15 cellular contexts compared by ENCODE assay signal in genomic region chr1:205538211-205538840, GRCh38. TPM values are rescaled to one million over a fixed set of nuclear protein-coding genes. Genes with fewer than 3 reads are reported as not detected.
DNase-seq lines count a peak whose midpoint lies in the region; ATAC-seq and TF ChIP-seq lines count a peak whose summit lies in the region.
"Had no signal": no experiment of that assay in that cellular context is flagged by ENCODE, and none has a peak within 500 bp of the region (broad histone marks: within the 10 kb centered on the region; RNA-seq: fewer than 3 reads in every experiment).

No MANE protein-coding gene starts in this region.

- H3K9ac ChIP-seq in smooth muscle cell (ENCODE audit: low read depth) = no peak overlapping the region
- H3K9ac ChIP-seq: BLaER1 treated with 17β-estradiol and CSF1 and Interleukin-3, amounts not matched to agents 10 nM and 100 nM had no signal

- intact Hi-C loops in left ventricle myocardium inferior (cut with micrococcal nuclease) = no loop called here
- intact Hi-C loops in sigmoid colon (cut with DNase I) = no loop called here

- H3K4me1 ChIP-seq in HEK293 (ENCODE audit: control insufficient read depth, insufficient read depth, low read length) (no peaks in the 10 kb centered on the region), Peyer's patch (no peaks in the 10 kb centered on the region), left ventricle myocardium inferior (peaks cover 35% of the 10 kb centered on the region), sigmoid colon (peaks cover 0 to 5% (median 4%) of the 10 kb centered on the region in 4 donors), smooth muscle cell (ENCODE audit: low read depth) (peaks cover 4% of the 10 kb centered on the region)
- H3K4me1 ChIP-seq: prostate gland had no signal

- no peak for TF ChIP-seq EP300 in sigmoid colon (IDR thresholded peaks at IDR 0.05)

- H3K4me3 ChIP-seq in HEK293 (ENCODE audit: low read depth, low read length) = no peak overlapping the region
- no peak overlapping the region for H3K4me3 ChIP-seq in Peyer's patch
- no peak overlapping the region for H3K4me3 ChIP-seq in left ventricle myocardium inferior
- H3K4me3 ChIP-seq in sigmoid colon = no peak overlapping the region
- no peak overlapping the region for H3K4me3 ChIP-seq in smooth muscle cell
- H3K4me3 ChIP-seq: BLaER1 treated with 17β-estradiol and CSF1 and Interleukin-3, amounts not matched to agents 10 nM and 100 nM; esophagus squamous epithelium; hepatocyte; prostate gland had no signal

- H3K27ac Mint-ChIP-seq in T-helper 17 cell = no peak overlapping the region

- DNase-seq in Peyer's patch (peak in 2 of 3 donors; percentile 19 to 25), left ventricle myocardium inferior (no peak), sigmoid colon (peak; percentile 24), T-helper 17 cell (no peak), smooth muscle cell (lab: John Stamatoyannopoulos, UW; ENCODE audit: unreplicated experiment) (no peak), NOMO-1 treated with dmso at 0.1 percent for 144 hours (lab: John Stamatoyannopoulos, UW; ENCODE audit: unreplicated experiment) (no peak)
- DNase-seq: aorta, DMS79, esophagus squamous epithelium had no signal

- POLR2A ChIA-PET in HEK293 (lab: Yijun Ruan, JAX) = interaction anchor here (0.7 to 1.3 kb wide), 2 partner anchors 16 to 94 kb away, joined by 8 to 11 read pairs; partner anchors contain the start of gene ELK4

- H3K9me3 ChIP-seq in HEK293 (ENCODE audit: control insufficient read depth, insufficient read depth, low read depth, low read length) (no peaks in the 10 kb centered on the region), Peyer's patch (no peaks in the 10 kb centered on the region), left ventricle myocardium inferior (replicated peaks) (no peaks in the 10 kb centered on the region), sigmoid colon (no peaks in the 10 kb centered on the region), T-helper 17 cell (ENCODE audit: control insufficient read depth, low read length, poor library complexity, severe bottlenecking) (no peaks in the 10 kb centered on the region), smooth muscle cell (replicated peaks; ENCODE audit: low read depth) (no peaks in the 10 kb centered on the region)
- H3K9me3 ChIP-seq: esophagus squamous epithelium, prostate gland had no signal

- ATAC-seq in T-helper 17 cell = no peak
- no peak for ATAC-seq in GM21360 (IDR thresholded peaks at IDR 0.05; ENCODE audit: unreplicated experiment)

- no peak overlapping the region for H2AFZ ChIP-seq in smooth muscle cell (ENCODE audit: low read depth)
- H2AFZ ChIP-seq: hepatocyte had no signal

- no peaks in the 10 kb centered on the region for H4K20me1 ChIP-seq in smooth muscle cell (ENCODE audit: low read depth)
- H4K20me1 ChIP-seq: BLaER1 treated with 17β-estradiol and CSF1 and Interleukin-3, amounts not matched to agents 10 nM and 100 nM had no signal

- H3K36me3 ChIP-seq in HEK293 (ENCODE audit: control insufficient read depth in 2 of 2, insufficient read depth in 1 of 2, low read length in 2 of 2) = no peaks in the 10 kb centered on the region
- no peaks in the 10 kb centered on the region for H3K36me3 ChIP-seq in Peyer's patch
- H3K36me3 ChIP-seq in left ventricle myocardium inferior = no peaks in the 10 kb centered on the region
- no peaks in the 10 kb centered on the region for H3K36me3 ChIP-seq in sigmoid colon
- no peaks in the 10 kb centered on the region for H3K36me3 ChIP-seq in smooth muscle cell (ENCODE audit: low read depth)
- H3K36me3 ChIP-seq: BLaER1 treated with 17β-estradiol and CSF1 and Interleukin-3, amounts not matched to agents 10 nM and 100 nM; esophagus squamous epithelium; prostate gland had no signal

- no peaks in the 10 kb centered on the region for H3K79me2 ChIP-seq in smooth muscle cell (ENCODE audit: low read depth)
- H3K79me2 ChIP-seq: hepatocyte had no signal

- TF ChIP-seq CTCF in HEK293 (tag by site-specific recombination; IDR thresholded peaks at IDR 0.05) (no peak), Peyer's patch (IDR thresholded peaks at IDR 0.05) (no peak), left ventricle myocardium inferior (IDR thresholded peaks at IDR 0.05; ENCODE audit: borderline replicate concordance) (no peak), sigmoid colon (IDR thresholded peaks at IDR 0.05) (no peak), smooth muscle cell (IDR thresholded peaks at IDR 0.05; ENCODE audit: borderline replicate concordance, insufficient read depth, poor library complexity, severe bottlenecking) (no peak)

- TF ChIP-seq POLR2A in Peyer's patch (IDR thresholded peaks at IDR 0.05) (no peak), sigmoid colon (IDR thresholded peaks at IDR 0.05) (no peak)

- no peaks in the 10 kb centered on the region for H3F3A ChIP-seq in smooth muscle cell (ENCODE audit: low read depth)

- peaks cover 7% of the 10 kb centered on the region for H3K36me3 Mint-ChIP-seq in T-helper 17 cell (ENCODE audit: low read depth)

- no peaks in the 10 kb centered on the region for H3K27me3 ChIP-seq in Peyer's patch
- H3K27me3 ChIP-seq in left ventricle myocardium inferior (ENCODE audit: low read depth) = peaks cover 6% of the 10 kb centered on the region
- no peaks in the 10 kb centered on the region for H3K27me3 ChIP-seq in sigmoid colon
- H3K27me3 ChIP-seq in smooth muscle cell (ENCODE audit: low read depth) = no peaks in the 10 kb centered on the region

- H3K4me3 Mint-ChIP-seq in T-helper 17 cell = no peak overlapping the region

- H3K27ac ChIP-seq in HEK293 (ENCODE audit: extremely low read depth, low read depth, low read length) (no peak overlapping the region), Peyer's patch (no peak overlapping the region), left ventricle myocardium inferior (replicated peaks) (peak overlapping the region; percentile 43), sigmoid colon (no peak overlapping the region), smooth muscle cell (ENCODE audit: low read depth) (no peak overlapping the region)
- H3K27ac ChIP-seq: BLaER1 treated with 17β-estradiol and CSF1 and Interleukin-3, amounts not matched to agents 10 nM and 100 nM; esophagus squamous epithelium; hepatocyte; prostate gland; VCaP had no signal

- no peak overlapping the region for H3K4me2 ChIP-seq in smooth muscle cell
- H3K4me2 ChIP-seq: hepatocyte had no signal

- CTCF ChIA-PET in HEK293 (lab: Yijun Ruan, JAX) = interaction anchor here (0.7 to 3.4 kb wide), 3 partner anchors 10 to 1491 kb away, joined by 3 to 21 read pairs (median 6); no protein-coding TSS in a partner anchor

- H3K4me1 Mint-ChIP-seq in T-helper 17 cell = peaks cover 8% of the 10 kb centered on the region

- peaks cover 53% of the 10 kb centered on the region for H3K27me3 Mint-ChIP-seq in T-helper 17 cell

- 71 to 72% methylated on average over 5 of the region's 5 CpGs for WGBS in sigmoid colon, 2 donors
- 60% methylated on average over 5 of the region's 5 CpGs for WGBS in smooth muscle cell (ENCODE audit: low lambda C conversion rate)

TF ChIP-seq in HEK293, 187 proteins besides CTCF, POLR2A, EP300 and RAD21:
- TF ChIP-seq ZNF341 (tag by site-specific recombination; IDR thresholded peaks at IDR 0.05; ENCODE audit: low read depth) (peak; percentile 28; the same call in 1 of the 2 replicates), PRDM6 (tag by site-specific recombination; IDR thresholded peaks at IDR 0.05) (peak; percentile 59; the same call in 1 of the 2 replicates), KLF1 (tag by site-specific recombination; IDR thresholded peaks at IDR 0.05) (no peak)

RNA-seq across cellular contexts. Expression of gene CDK18, which starts 33.9 kb away (rescaled TPM):
- total RNA-seq in Peyer's patch (100 to 1,000 TPM in 1 of 4 donors, 10 to 100 TPM in 3; 47.0 to 126 (median 80.7) TPM), left ventricle myocardium inferior (179 TPM), sigmoid colon (10 to 100 TPM in 2 of 4 donors, 1 to 10 TPM in 2; 6.7 to 14.3 (median 11.4) TPM), T-helper 17 cell (1 to 10 TPM in 1 of 2 donors, under 1 TPM in 1; 0.94 to 1.7 TPM), smooth muscle cell (3.5 and 6.1 TPM in 2 replicates)
- polyA plus RNA-seq in sigmoid colon (10 to 100 TPM; 10.8 to 26.8 (median 14.3) TPM), smooth muscle cell (6.1 and 10.0 TPM in 2 replicates)

Comparison
In these comparisons a context has a peak if more than half of its experiments do, and no peak if none do; other contexts are left out.
1. DNase-seq: peak in Peyer's patch (2 of 3) and sigmoid colon (single experiment); none in left ventricle myocardium inferior (single experiment), T-helper 17 cell (0 of 3), smooth muscle cell (single experiment) and NOMO-1 treated with dmso at 0.1 percent for 144 hours (single experiment).